34 cellular contexts compared by ENCODE assay signal in genomic region chr13:51323824-51324511, GRCh38. TPM values are rescaled to one million over a fixed set of nuclear protein-coding genes. Genes with fewer than 3 reads are reported as not detected.
DNase-seq lines count a peak whose midpoint lies in the region; ATAC-seq, FAIRE-seq and TF ChIP-seq lines count a peak whose summit lies in the region.
"Had no signal": no experiment of that assay in that cellular context is flagged by ENCODE, and none has a peak within 500 bp of the region (broad histone marks: within the 10 kb centered on the region; RNA-seq: fewer than 3 reads in every experiment).

No MANE protein-coding gene starts in this region.

- no peaks in the 10 kb centered on the region for H3K9me3 Mint-ChIP-seq in MCF 10A (ENCODE audit: unreplicated experiment)
- H3K9me3 Mint-ChIP-seq: activated CD4-positive, alpha-beta memory T cell treated with anti-CD3 and anti-CD28 coated beads for 36 hours; activated T-helper 17 cell treated with anti-CD3 and anti-CD28 coated beads, Interleukin-2, amount 50 U/mL, for 72 hours had no signal

- H3K4ac ChIP-seq in trophoblast cell (ENCODE audit: low read depth, low read length), result no peak overlapping the region

- H4K8ac ChIP-seq in trophoblast cell (ENCODE audit: low read depth, low read length), result no peak overlapping the region

- no peak overlapping the region for H3K14ac ChIP-seq in trophoblast cell (ENCODE audit: low read length)

- CTCF ChIA-PET in mammary epithelial cell (lab: Charles Lee; ENCODE audit: low non-redundant PET), result no interaction called here
- CTCF ChIA-PET in MCF 10A (lab: Yijun Ruan, JAX), result no interaction called here
- CTCF ChIA-PET in HepG2 (lab: Yijun Ruan, JAX; ENCODE audit: low intra/inter-chr PET ratio, low total read pairs), result no interaction called here

- no peak overlapping the region for H4K12ac ChIP-seq in trophoblast cell (ENCODE audit: low read depth, low read length)

- H3K9me3 ChIP-seq in mammary epithelial cell (replicated peaks; ENCODE audit: insufficient read depth, low read length) (no peaks in the 10 kb centered on the region), HepG2 (ENCODE audit: low read length) (no peaks in the 10 kb centered on the region), trophoblast cell (ENCODE audit: insufficient read depth, low read depth, low read length) (no peaks in the 10 kb centered on the region)
- H3K9me3 ChIP-seq: BE2C, esophagus squamous epithelium, HAP-1, MG63, neutrophil, upper lobe of left lung had no signal

- no peak for TF ChIP-seq POLR2A in HepG2 (IDR thresholded peaks at IDR 0.05; ENCODE audit: insufficient read depth in 1 of 2, low read depth in 2 of 2, low read length in 2 of 2)

- H2AFZ ChIP-seq in mammary epithelial cell (ENCODE audit: low read depth, low read length) (no peak overlapping the region), HepG2 (ENCODE audit: low read length) (no peak overlapping the region), trophoblast cell (ENCODE audit: insufficient read depth, low read length, poor library complexity) (no peak overlapping the region)
- H2AFZ ChIP-seq: hepatocyte had no signal

- no peak overlapping the region for H2AK5ac ChIP-seq in trophoblast cell (ENCODE audit: low read length)

- no peaks in the 10 kb centered on the region for H3K36me3 Mint-ChIP-seq in MCF 10A (ENCODE audit: insufficient read depth, unreplicated experiment)
- H3K36me3 Mint-ChIP-seq: activated CD4-positive, alpha-beta memory T cell treated with anti-CD3 and anti-CD28 coated beads for 36 hours had no signal

- dilution Hi-C loops in mammary epithelial cell (cut with HindIII; ENCODE audit: low sequenced_read_pairs), result no loop called here

- H3K9ac ChIP-seq in mammary epithelial cell (ENCODE audit: insufficient read depth, low read length), result no peak overlapping the region
- no peak overlapping the region for H3K9ac ChIP-seq in HepG2 (ENCODE audit: insufficient read depth, low read depth, low read length)
- no peak overlapping the region for H3K9ac ChIP-seq in trophoblast cell (ENCODE audit: low read length)

- H3K4me2 ChIP-seq in mammary epithelial cell (ENCODE audit: insufficient read depth, low read depth, low read length) (no peak overlapping the region), HepG2 (ENCODE audit: low read depth, low read length) (no peak overlapping the region), trophoblast cell (ENCODE audit: low read length) (no peak overlapping the region)
- H3K4me2 ChIP-seq: hepatocyte had no signal

- no peak overlapping the region for H3K18ac ChIP-seq in trophoblast cell (ENCODE audit: low read length)

- no peak overlapping the region for H4K91ac ChIP-seq in trophoblast cell (ENCODE audit: low read depth, low read length)

- H3K4me1 ChIP-seq in mammary epithelial cell (ENCODE audit: insufficient read depth, low read length) (no peaks in the 10 kb centered on the region), HepG2 (ENCODE audit: insufficient read depth, low read length) (no peaks in the 10 kb centered on the region), trophoblast cell (ENCODE audit: control insufficient read depth in 1 of 2, insufficient read depth in 2 of 2, low read length in 2 of 2) (no peaks in the 10 kb centered on the region)
- H3K4me1 ChIP-seq: BE2C, esophagus squamous epithelium, upper lobe of left lung had no signal

- in situ Hi-C loops in mammary epithelial cell (cut with MboI; ENCODE audit: low sequenced_read_pairs in 2 of 2) (no loop called here), HepG2 (cut with HindIII; ENCODE audit: extremely low pct_ligation_motif_present, low pct_unique_long_range_greater_than_20kb) (no loop called here)

- no peak for TF ChIP-seq CTCF in mammary epithelial cell (conservative IDR thresholded peaks at IDR 0.05 in 1 of 2, IDR thresholded peaks at IDR 0.05 in 1 of 2; ENCODE audit: extremely low read depth in 1 of 2, insufficient read depth in 1 of 2, low read depth in 1 of 2, low read length in 2 of 2)
- no peak for TF ChIP-seq CTCF in MCF 10A (IDR thresholded peaks at IDR 0.05; ENCODE audit: unreplicated experiment)
- no peak for TF ChIP-seq CTCF in HepG2 (CRISPR knock-in tag; IDR thresholded peaks at IDR 0.05)

- H4K20me1 ChIP-seq in mammary epithelial cell (ENCODE audit: insufficient read depth, low read length) (no peaks in the 10 kb centered on the region), HepG2 (ENCODE audit: insufficient read depth, low read length) (no peaks in the 10 kb centered on the region)

- ATAC-seq in HepG2 (peak; percentile 24; the same call in 2 of the 3 replicates), GM21423 (IDR thresholded peaks at IDR 0.05; ENCODE audit: unreplicated experiment) (no peak)
- ATAC-seq: activated T-helper 17 cell treated with anti-CD3 and anti-CD28 coated beads, Interleukin-2, amount 50 U/mL, for 72 hours; SK-N-SH treated with all-trans-retinoic acid at 6 μM for 48 hours; T-helper 17 cell had no signal

- H3K27ac ChIP-seq in mammary epithelial cell (ENCODE audit: insufficient read depth, low read depth, low read length), result no peak overlapping the region
- peak overlapping the region; percentile 60 for H3K27ac ChIP-seq in caudate nucleus (ENCODE audit: low read depth, low read length)
- H3K27ac ChIP-seq in HepG2 (ENCODE audit: extremely low read length, insufficient read depth, low read length), result no peak overlapping the region
- H3K27ac ChIP-seq in trophoblast cell (ENCODE audit: low read depth, low read length), result no peak overlapping the region
- H3K27ac ChIP-seq: esophagus squamous epithelium, hepatocyte, neutrophil, upper lobe of left lung had no signal

- no peak for TF ChIP-seq RAD21 in HepG2 (CRISPR knock-in tag; IDR thresholded peaks at IDR 0.05)

- H2BK12ac ChIP-seq in trophoblast cell (ENCODE audit: low read length), result no peak overlapping the region

- no peak overlapping the region for H3K27ac Mint-ChIP-seq in MCF 10A (ENCODE audit: low read depth, unreplicated experiment)
- H3K27ac Mint-ChIP-seq: activated CD4-positive, alpha-beta memory T cell treated with anti-CD3 and anti-CD28 coated beads for 36 hours; activated T-helper 17 cell treated with anti-CD3 and anti-CD28 coated beads, Interleukin-2, amount 50 U/mL, for 72 hours; T-helper 17 cell had no signal

- intact Hi-C loops in mammary epithelial cell (cut with micrococcal nuclease) (no loop called here), MCF 10A (cut with micrococcal nuclease) (no loop called here), HepG2 (cut with micrococcal nuclease; ENCODE audit: unreplicated experiment) (no loop called here)

- POLR2A ChIA-PET in MCF 10A (lab: Yijun Ruan, JAX) (no interaction called here), HepG2 (lab: Yijun Ruan, JAX) (no interaction called here)

- no peak for TF ChIP-seq EP300 in HepG2 (IDR thresholded peaks at IDR 0.05; ENCODE audit: low read depth in 2 of 2, low read length in 2 of 2)
- no peak for TF ChIP-seq EP300 in HepG2 (CRISPR knock-in tag; IDR thresholded peaks at IDR 0.05; ENCODE audit: borderline replicate concordance)

- H3K23ac ChIP-seq in trophoblast cell (ENCODE audit: low read length), result no peak overlapping the region

- no peak for FAIRE-seq in HepG2 (lab: Jason Lieb, UNC)
- FAIRE-seq: frontal cortex, GM19239 had no signal

- H3K36me3 ChIP-seq in mammary epithelial cell (ENCODE audit: insufficient read depth, low read length) (no peaks in the 10 kb centered on the region), HepG2 (replicated peaks in 1 of 2; ENCODE audit: control insufficient read depth in 1 of 2, insufficient read depth in 2 of 2, low read length in 2 of 2) (no peaks in the 10 kb centered on the region), trophoblast cell (ENCODE audit: control insufficient read depth in 1 of 2, insufficient read depth in 2 of 2, low read length in 2 of 2) (no peaks in the 10 kb centered on the region)
- H3K36me3 ChIP-seq: BE2C, esophagus squamous epithelium, HAP-1, MG63, neutrophil, upper lobe of left lung had no signal

- no TSS peak for BruUV-seq in mammary epithelial cell (replicated peaks; lab: Mats Ljungman, UMichigan)
- no TSS peak for BruUV-seq in MCF 10A (replicated peaks; lab: Mats Ljungman, UMichigan)
- no TSS peak for BruUV-seq in HepG2 (replicated peaks; lab: Mats Ljungman, UMichigan)

- 73% methylated on average over 4 of the region's 5 CpGs for WGBS in mammary epithelial cell (ENCODE audit: low coverage, missing lambda C conversion rate)
- 20% methylated on average over 5 of the region's 5 CpGs for WGBS in HepG2 (ENCODE audit: low lambda C conversion rate)
- WGBS in trophoblast cell (ENCODE audit: extremely low coverage, insufficient coverage, insufficient read length), result no CpG with 5 or more reads among the region's 5 CpGs

- H2BK120ac ChIP-seq in trophoblast cell (ENCODE audit: insufficient read depth, low read length, poor library complexity), result no peak overlapping the region

- H3K27me3 ChIP-seq in mammary epithelial cell (ENCODE audit: insufficient read depth, low read length) (no peaks in the 10 kb centered on the region), HepG2 (ENCODE audit: control insufficient read depth in 1 of 2, insufficient read depth in 2 of 2, low read length in 2 of 2) (peaks cover 2 to 14% of the 10 kb centered on the region in 2 experiments; a peak in 3 of 5 replicates), trophoblast cell (ENCODE audit: insufficient read depth, low read length) (no peaks in the 10 kb centered on the region)
- H3K27me3 ChIP-seq: BE2C, esophagus squamous epithelium, hepatocyte, MG63, neutrophil, upper lobe of left lung had no signal

- H3K4me3 ChIP-seq in mammary epithelial cell (replicated peaks in 1 of 3; ENCODE audit: insufficient read depth in 1 of 3, low read depth in 2 of 3, low read length in 3 of 3), result no peak overlapping the region
- H3K4me3 ChIP-seq in HepG2 (replicated peaks in 1 of 3; ENCODE audit: insufficient read depth in 1 of 3, low read depth in 2 of 3, low read length in 3 of 3), result no peak overlapping the region
- H3K4me3 ChIP-seq in trophoblast cell (ENCODE audit: low read depth, low read length), result no peak overlapping the region
- H3K4me3 ChIP-seq: esophagus squamous epithelium, HAP-1, hepatocyte, MG63, upper lobe of left lung had no signal

- H3K79me2 ChIP-seq in mammary epithelial cell (ENCODE audit: insufficient read depth, low read length) (no peaks in the 10 kb centered on the region), HepG2 (ENCODE audit: insufficient read depth, low read length) (no peaks in the 10 kb centered on the region), trophoblast cell (ENCODE audit: control insufficient read depth, insufficient read depth, low read length, poor library complexity) (no peaks in the 10 kb centered on the region)
- H3K79me2 ChIP-seq: hepatocyte had no signal

- H3K4me3 Mint-ChIP-seq in MCF 10A (ENCODE audit: unreplicated experiment), result no peak overlapping the region
- H3K4me3 Mint-ChIP-seq: activated CD4-positive, alpha-beta memory T cell treated with anti-CD3 and anti-CD28 coated beads for 36 hours; activated T-helper 17 cell treated with anti-CD3 and anti-CD28 coated beads, Interleukin-2, amount 50 U/mL, for 72 hours; T-helper 17 cell had no signal

- DNase-seq in mammary epithelial cell (peak; percentile 9), MCF 10A (ENCODE audit: unreplicated experiment) (no peak), caudate nucleus (lab: John Stamatoyannopoulos, UW) (no peak), HepG2 (ENCODE audit: low spot score) (no peak), trophoblast cell (no peak), HuH-7.5 (ENCODE audit: low spot score) (no peak)
- DNase-seq in activated CD8-positive, alpha-beta memory T cell treated with anti-CD3 and anti-CD28 coated beads for 24 hours, result no peak
- DNase-seq: ACHN; activated CD4-positive, alpha-beta memory T cell treated with anti-CD3 and anti-CD28 coated beads for 36 hours; activated CD4-positive, CD25-positive, alpha-beta regulatory T cell treated with anti-CD3 and anti-CD28 coated beads, Interleukin-2, amount 50 U/mL, for 72 hours; activated naive CD4-positive, alpha-beta T cell treated with anti-CD3 and anti-CD28 coated beads, Interleukin-2, amount 50 U/mL, for 16 hours; BE2C; cortex of kidney; DMS153; esophagus squamous epithelium; mesenchymal stem cell; MG63; NCI-H1694; NCI-H2171; NCI-H524 treated with DMSO at 0.1 percent for 48 hours; T-helper 17 cell; upper lobe of left lung had no signal

- H2BK5ac ChIP-seq in trophoblast cell (ENCODE audit: low read depth, low read length, poor library complexity), result no peak overlapping the region

- no peaks in the 10 kb centered on the region for H3K4me1 Mint-ChIP-seq in MCF 10A (ENCODE audit: insufficient read depth, unreplicated experiment)
- H3K4me1 Mint-ChIP-seq: activated T-helper 17 cell treated with anti-CD3 and anti-CD28 coated beads, Interleukin-2, amount 50 U/mL, for 72 hours; T-helper 17 cell had no signal

- no peaks in the 10 kb centered on the region for H3K79me1 ChIP-seq in trophoblast cell (ENCODE audit: low read length)

- no peaks in the 10 kb centered on the region for H3K27me3 Mint-ChIP-seq in MCF 10A (ENCODE audit: insufficient read depth, unreplicated experiment)
- H3K27me3 Mint-ChIP-seq: activated CD4-positive, alpha-beta memory T cell treated with anti-CD3 and anti-CD28 coated beads for 36 hours; activated T-helper 17 cell treated with anti-CD3 and anti-CD28 coated beads, Interleukin-2, amount 50 U/mL, for 72 hours; T-helper 17 cell had no signal

RNA-seq across cellular contexts. Expression of gene SERPINE3, which starts 15.5 kb away (rescaled TPM):
- total RNA-seq in mammary epithelial cell, result under 1 TPM in 1 of 2 donors, not detected in 1; 0.17 TPM
- not detected for polyA plus RNA-seq in mammary epithelial cell
- polyA minus RNA-seq in mammary epithelial cell, result not detected
- not detected in 2 replicates for total RNA-seq in MCF 10A (2022)
- total RNA-seq in HepG2 (2016; rRNA removed; fragmentation: Illumina TruSeq; extraction: Trizol), result not detected in 2 replicates
- not detected in 2 replicates for total RNA-seq in HepG2 (2016; cell fraction: cytosol; rRNA removed; fragmentation: Illumina TruSeq; extraction: Trizol; ENCODE audit: low read depth)
- total RNA-seq in HepG2 (2016; cell fraction: insoluble cytoplasmic fraction; rRNA removed; fragmentation: Illumina TruSeq; extraction: Trizol), result not detected in 2 replicates
- not detected in 2 replicates for total RNA-seq in HepG2 (2016; cell fraction: membrane; rRNA removed; fragmentation: Illumina TruSeq; extraction: Trizol)
- not detected in 2 replicates for total RNA-seq in HepG2 (2016; cell fraction: nucleus; rRNA removed; fragmentation: Illumina TruSeq; extraction: Trizol)
- not detected in 2 replicates for polyA plus RNA-seq in HepG2 (2011; rRNA removed)
- not detected in 2 replicates for polyA plus RNA-seq in HepG2 (2011; cell fraction: cytosol; rRNA removed)
- not detected in 2 replicates for polyA plus RNA-seq in HepG2 (2011; cell fraction: nucleus; rRNA removed)
- not detected in 2 replicates for polyA plus RNA-seq in HepG2 (2012)
- not detected in 2 replicates for polyA plus RNA-seq in HepG2 (2016; cell fraction: cytosol; fragmentation: Illumina TruSeq; extraction: Trizol; ENCODE audit: low read depth)
- polyA plus RNA-seq in HepG2 (2016; cell fraction: insoluble cytoplasmic fraction; fragmentation: Illumina TruSeq; extraction: Trizol; ENCODE audit: low read depth), result not detected in 2 replicates
- polyA plus RNA-seq in HepG2 (2016; cell fraction: membrane; fragmentation: Illumina TruSeq; extraction: Trizol; ENCODE audit: low read depth), result not detected in 2 replicates
- not detected in 2 replicates for polyA plus RNA-seq in HepG2 (2016; cell fraction: nucleus; fragmentation: Illumina TruSeq; extraction: Trizol; ENCODE audit: insufficient read depth, low read depth)
- polyA minus RNA-seq in HepG2 (2011; rRNA and poly(A)+ RNA removed; ENCODE audit: low replicate concordance), result not detected in 2 replicates
- not detected in 2 replicates for polyA minus RNA-seq in HepG2 (2011; cell fraction: cytosol; rRNA and poly(A)+ RNA removed)
- polyA minus RNA-seq in HepG2 (2011; cell fraction: nucleus; rRNA and poly(A)+ RNA removed), result 0.26 TPM in 1 of 2 replicates, not detected in the other
- polyA plus RNA-seq in trophoblast cell (2013), result not detected in 2 replicates
- total RNA-seq: activated CD4-positive, alpha-beta memory T cell treated with anti-CD3 and anti-CD28 coated beads for 36 hours; activated T-helper 17 cell treated with anti-CD3 and anti-CD28 coated beads, Interleukin-2, amount 50 U/mL, for 72 hours; esophagus squamous epithelium; G401; myocyte; pulmonary artery endothelial cell; skeletal muscle tissue; T-helper 17 cell; upper lobe of left lung had no signal
